9 cellular contexts compared by ENCODE assay signal in genomic region chr1:2657124-2657523, GRCh38. TPM values are rescaled to one million over a fixed set of nuclear protein-coding genes. Genes with fewer than 3 reads are reported as not detected.
DNase-seq lines count a peak whose midpoint lies in the region; ATAC-seq and TF ChIP-seq lines count a peak whose summit lies in the region.
"Not testable (repeated sequence)": the region's sequence is repeated elsewhere in the genome, so short reads cannot be mapped to it uniquely, and the experiment has no call there.
"Had no signal": no experiment of that assay in that cellular context is flagged by ENCODE, and none has a peak within 500 bp of the region (broad histone marks: within the 10 kb centered on the region; RNA-seq: fewer than 3 reads in every experiment).

No MANE protein-coding gene starts in this region.

- H3K4me2 ChIP-seq in hepatocyte; neuronal stem cell (ENCODE audit: insufficient read depth, low read length, poor library complexity, severe bottlenecking): not testable (repeated sequence)

- not testable (repeated sequence) for ATAC-seq in WTC11, right lobe of liver, psoas muscle

- H3K27me3 Mint-ChIP-seq in WTC11 (ENCODE audit: low read depth), result peaks cover 28% of the 10 kb centered on the region

- not testable (repeated sequence) for H3K4me3 ChIP-seq in breast epithelium; hepatocyte; right lobe of liver; neuronal stem cell (ENCODE audit: low read length in 2 of 2); psoas muscle; testis

- not testable (repeated sequence) for TF ChIP-seq CTCF in WTC11 (IDR thresholded peaks at IDR 0.05); breast epithelium (IDR thresholded peaks at IDR 0.05); hepatocyte (IDR thresholded peaks at IDR 0.05; ENCODE audit: poor library complexity); right lobe of liver (IDR thresholded peaks at IDR 0.05); psoas muscle (IDR thresholded peaks at IDR 0.05); testis (IDR thresholded peaks at IDR 0.05)

- H3K9ac ChIP-seq in neuronal stem cell (ENCODE audit: low read depth, low read length, poor library complexity), result not testable (repeated sequence)

- H2AK5ac ChIP-seq in neuronal stem cell (ENCODE audit: low read depth, low read length), result not testable (repeated sequence)

- not testable (repeated sequence) for H3K36me3 ChIP-seq in breast epithelium; hepatocyte (replicated peaks; ENCODE audit: insufficient read depth, low read depth); right lobe of liver; neuronal stem cell (replicated peaks in 1 of 2; ENCODE audit: control insufficient read depth in 2 of 2, insufficient read depth in 2 of 2, low read length in 2 of 2); psoas muscle (ENCODE audit: insufficient read depth in 1 of 2, low read depth in 1 of 2); testis (ENCODE audit: low read depth, missing control alignments)

- not testable (repeated sequence) for H3K18ac ChIP-seq in neuronal stem cell (ENCODE audit: low read length)

- peak overlapping the region; percentile 91 for H2BK5ac ChIP-seq in neuronal stem cell (ENCODE audit: low read length)

- 57% methylated on average over 12 of the region's 12 CpGs for WGBS in hepatocyte (ENCODE audit: low lambda C conversion rate, missing lambda C conversion rate)
- no CpG with 5 or more reads among the region's 12 CpGs for WGBS in right lobe of liver (ENCODE audit: insufficient coverage, low coverage, low lambda C conversion rate, missing lambda C conversion rate)
- WGBS in neuronal stem cell (ENCODE audit: extremely low coverage in 2 of 2, insufficient read length in 2 of 2, insufficient replicate concordance in 1 of 2), 2 donors, result no CpG with 5 or more reads among the region's 12 CpGs
- WGBS in psoas muscle, 3 donors, result 51 to 57% (median 53%) methylated on average over 3 to 10 of the region's 12 CpGs
- 60% methylated on average over 3 of the region's 12 CpGs; no CpG with 5 or more reads in 1 of the 2 donors for WGBS in testis, 2 donors

- CTCF ChIA-PET in WTC11 (lab: Charles Lee), result not testable (repeated sequence)

- not testable (repeated sequence) for H4K20me1 ChIP-seq in hepatocyte (ENCODE audit: insufficient read depth, poor library complexity, severe bottlenecking)

- not testable (repeated sequence) for H3K79me1 ChIP-seq in neuronal stem cell (ENCODE audit: low read depth, low read length)

- POLR2A ChIA-PET in WTC11 (lab: Charles Lee), result not testable (repeated sequence)

- H3K27me3 ChIP-seq in breast epithelium, result peaks cover 5 to 34% of the 10 kb centered on the region in 2 donors
- H3K27me3 ChIP-seq in hepatocyte; right lobe of liver; psoas muscle (ENCODE audit: insufficient read depth in 3 of 3, low read length in 2 of 3); testis: not testable (repeated sequence)
- peaks cover 2 to 26% (median 7%) of the 10 kb centered on the region in 3 experiments for H3K27me3 ChIP-seq in neuronal stem cell (ENCODE audit: control insufficient read depth in 3 of 3, insufficient read depth in 3 of 3, low read depth in 1 of 3, low read length in 3 of 3)

- H3K27ac ChIP-seq in breast epithelium; hepatocyte; right lobe of liver; neuronal stem cell (replicated peaks; ENCODE audit: low read length); psoas muscle; testis: not testable (repeated sequence)

- not testable (repeated sequence) for H3K4me1 Mint-ChIP-seq in WTC11

- not testable (repeated sequence) for H4K91ac ChIP-seq in neuronal stem cell (ENCODE audit: low read depth, low read length, poor library complexity)

- DNase-seq in WTC11 (ENCODE audit: low spot score), result peak; percentile 48
- peak; percentile 63 to 66 for DNase-seq in breast epithelium (ENCODE audit: low spot score in 2 of 2)
- DNase-seq in hepatocyte (ENCODE audit: low spot score), result peak; percentile 59
- peak in 2 of 3 donors; percentile 76 to 83 for DNase-seq in right lobe of liver
- DNase-seq in neuronal stem cell (ENCODE audit: low spot score), result not testable (repeated sequence)
- peak; percentile 45 to 67 for DNase-seq in psoas muscle
- DNase-seq in testis, result peak; percentile 12

- H3K4me3 Mint-ChIP-seq in WTC11, result not testable (repeated sequence)

- not testable (repeated sequence) for H3K27ac Mint-ChIP-seq in WTC11

- H2BK120ac ChIP-seq in neuronal stem cell (ENCODE audit: low read depth, low read length), result not testable (repeated sequence)

- not testable (repeated sequence) for H3K14ac ChIP-seq in neuronal stem cell (ENCODE audit: low read length)

- H3K4ac ChIP-seq in neuronal stem cell (ENCODE audit: low read length), result not testable (repeated sequence)

- H2BK12ac ChIP-seq in neuronal stem cell (ENCODE audit: low read length), result peak overlapping the region; percentile 88

- TF ChIP-seq POLR2A in breast epithelium (IDR thresholded peaks at IDR 0.05); right lobe of liver (IDR thresholded peaks at IDR 0.05); testis (IDR thresholded peaks at IDR 0.05): not testable (repeated sequence)

- not testable (repeated sequence) for H3K9me2 ChIP-seq in hepatocyte (replicated peaks; ENCODE audit: insufficient read depth)

- intact Hi-C loops in breast epithelium (cut with DNase I; ENCODE audit: low total_unique reads); right lobe of liver (cut with DNase I); psoas muscle (cut with DNase I); testis (cut with DNase I; ENCODE audit: low total_unique reads): not testable (repeated sequence)

- H3K9me3 ChIP-seq in breast epithelium, result peaks cover 8 to 17% of the 10 kb centered on the region in 2 donors
- not testable (repeated sequence) for H3K9me3 ChIP-seq in hepatocyte (ENCODE audit: low read depth); right lobe of liver; neuronal stem cell (replicated peaks in 1 of 2; ENCODE audit: control insufficient read depth in 2 of 2, insufficient read depth in 1 of 2, low read depth in 1 of 2, low read length in 2 of 2); psoas muscle; testis

- H3K36me3 Mint-ChIP-seq in WTC11, result peaks cover 36% of the 10 kb centered on the region

- H3K23ac ChIP-seq in neuronal stem cell (ENCODE audit: low read depth, low read length, poor library complexity), result not testable (repeated sequence)

- H4K8ac ChIP-seq in neuronal stem cell (ENCODE audit: low read depth, low read length), result not testable (repeated sequence)

- not testable (repeated sequence) for H3K79me2 ChIP-seq in hepatocyte

- H3K4me1 ChIP-seq in breast epithelium; hepatocyte (ENCODE audit: insufficient read depth); right lobe of liver; neuronal stem cell (ENCODE audit: control insufficient read depth in 2 of 2, insufficient read depth in 1 of 2, low read depth in 1 of 2, low read length in 2 of 2); psoas muscle; testis: not testable (repeated sequence)

- H2BK15ac ChIP-seq in neuronal stem cell (ENCODE audit: low read length), result not testable (repeated sequence)

- H2AFZ ChIP-seq in hepatocyte; neuronal stem cell (ENCODE audit: low read length): not testable (repeated sequence)

- H3K9me3 Mint-ChIP-seq in WTC11, result peaks cover 34% of the 10 kb centered on the region

RNA-seq across cellular contexts. Expression of gene MMEL1, which starts 24.3 kb away (rescaled TPM):
- total RNA-seq in WTC11 (2021), result 0.55 to 0.64 TPM in 2 of 3 replicates, not detected in the other
- 10 to 100 TPM in 1 of 3 donors, 1 to 10 TPM in 1, not detected in 1; 9.2 to 12.7 TPM for total RNA-seq in breast epithelium
- total RNA-seq in hepatocyte, result 0.32 and 0.93 TPM in 2 replicates
- 1.8 TPM in 1 of 2 replicates, not detected in the other for polyA plus RNA-seq in hepatocyte
- 1 to 10 TPM in 2 of 6 experiments, not detected in 4; 1.2 to 2.0 TPM for total RNA-seq in right lobe of liver
- polyA plus RNA-seq in neuronal stem cell (2013, experiment 1 of 2), result 1.1 TPM
- 1.4 TPM for polyA plus RNA-seq in neuronal stem cell (2013, experiment 2 of 2)
- under 1 TPM in 2 of 4 donors, not detected in 2; 0.58 to 0.89 TPM for total RNA-seq in psoas muscle
- polyA plus RNA-seq in psoas muscle, result under 1 TPM; 0.08 to 0.21 (median 0.16) TPM
- total RNA-seq in testis, result 10 to 100 TPM; 17.2 to 18.8 TPM
- 36.4 TPM for polyA plus RNA-seq in testis (ENCODE audit: insufficient read depth, low read depth, low replicate concordance)
- total RNA-seq: A673, M059J had no signal
